In the genomic region with DNA sequence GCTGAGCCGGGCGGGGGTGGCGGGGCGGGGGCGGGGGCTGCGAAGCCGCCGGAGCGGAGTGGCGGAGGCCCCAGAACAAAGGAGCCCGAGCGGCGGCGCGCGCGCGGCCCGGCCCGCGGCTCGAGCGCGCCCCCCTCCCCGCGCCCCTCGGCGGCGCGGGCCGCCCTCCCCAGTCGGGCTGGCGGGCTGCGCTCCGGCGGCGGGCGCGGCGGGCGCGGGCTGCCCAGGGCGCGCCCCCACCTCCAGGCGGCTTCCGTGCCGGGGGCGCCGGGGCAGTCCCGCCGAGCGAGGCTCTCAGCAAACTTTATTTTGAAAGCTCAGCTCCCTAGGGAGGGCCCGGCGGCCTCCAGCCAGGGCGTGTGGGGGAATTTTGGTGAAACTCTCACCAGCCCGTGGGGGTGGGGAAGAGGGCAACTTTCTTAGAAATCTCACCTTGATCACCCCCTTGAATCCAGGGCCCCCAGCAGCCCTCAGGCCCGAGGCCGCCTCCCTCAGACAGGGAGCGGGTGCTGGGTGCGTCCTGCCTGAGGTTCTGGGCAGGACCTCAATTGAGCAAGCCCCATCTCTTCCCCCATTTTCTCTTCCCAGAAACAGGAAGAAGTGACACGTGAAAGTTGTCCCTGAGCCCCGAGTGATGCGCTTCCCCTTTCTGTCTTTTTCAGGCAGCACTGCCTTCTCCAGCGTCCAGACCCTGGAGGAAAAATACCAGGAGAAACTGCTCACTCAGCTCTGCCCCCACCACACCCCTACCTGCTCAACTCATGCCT, we compare ENCODE assay signal across 8 cellular contexts. TPM values are rescaled to one million over a fixed set of nuclear protein-coding genes. Genes with fewer than 3 reads are reported as not detected.
DNase-seq lines count a peak whose midpoint lies in the region; ATAC-seq, FAIRE-seq and TF ChIP-seq lines count a peak whose summit lies in the region.

No MANE protein-coding gene starts in this region.

- H3K27me3 ChIP-seq in CD4-positive, CD25-positive, alpha-beta regulatory T cell (ENCODE audit: control insufficient read depth, insufficient read depth, low read length) = no peaks in the 10 kb centered on the region
- H3K27me3 ChIP-seq in HUES64 (ENCODE audit: insufficient read depth, low read length) = peaks cover 40% of the 10 kb centered on the region
- H3K27me3 ChIP-seq in WERI-Rb-1 (ENCODE audit: insufficient read depth, low read depth, severe bottlenecking) = no peaks in the 10 kb centered on the region
- H3K27me3 ChIP-seq in mesenchymal stem cell (ENCODE audit: control insufficient read depth in 1 of 2, insufficient read depth in 1 of 2, low read length in 2 of 2) = peaks cover 8 to 23% of the 10 kb centered on the region in 2 experiments

- peak overlapping the region; percentile 89 to 92 (median 90) for H3K4me3 Mint-ChIP-seq in CD4-positive, CD25-positive, alpha-beta regulatory T cell

- H2BK15ac ChIP-seq in mesenchymal stem cell (ENCODE audit: low read depth, poor library complexity, severe bottlenecking) = no peak overlapping the region

- peak overlapping the region; percentile 54 to 64 for H3K18ac ChIP-seq in mesenchymal stem cell (ENCODE audit: low read depth in 1 of 2, low read length in 2 of 2)

- peaks cover 35 to 83% (median 62%) of the 10 kb centered on the region in 4 donors for H3K4me1 Mint-ChIP-seq in CD4-positive, CD25-positive, alpha-beta regulatory T cell

- peak overlapping the region; percentile 90 to 93 (median 92) for H3K27ac Mint-ChIP-seq in CD4-positive, CD25-positive, alpha-beta regulatory T cell

- H3K27me3 Mint-ChIP-seq in CD4-positive, CD25-positive, alpha-beta regulatory T cell = no peaks in the 10 kb centered on the region

- DNase-seq in CD4-positive, CD25-positive, alpha-beta regulatory T cell = peak in 2 of 3 donors; percentile 41 to 64
- DNase-seq in WERI-Rb-1 (no peak), choroid plexus epithelial cell (ENCODE audit: low read depth) (no peak), mesenchymal stem cell (no peak), HTR-8/SVneo (ENCODE audit: insufficient read length, low spot score) (no peak)
- DNase-seq in stimulated activated naive CD4-positive, alpha-beta T cell (lab: John Stamatoyannopoulos, UW) = peak in 5 of 6 experiments; percentile 55 to 65 (median 61)

- H3K9me3 Mint-ChIP-seq in CD4-positive, CD25-positive, alpha-beta regulatory T cell = peaks cover 0 to 1% (median 0%) of the 10 kb centered on the region in 7 donors

- H3K79me1 ChIP-seq in mesenchymal stem cell (replicated peaks; ENCODE audit: low read length, poor library complexity, severe bottlenecking) = peaks cover 33% of the 10 kb centered on the region

- TF ChIP-seq CTCF in WERI-Rb-1 (IDR thresholded peaks at IDR 0.05; ENCODE audit: low read depth, low read length) (no peak), choroid plexus epithelial cell (conservative IDR thresholded peaks at IDR 0.05; ENCODE audit: low read depth, low read length) (no peak)

- H4K91ac ChIP-seq in mesenchymal stem cell (ENCODE audit: low read length) = peak overlapping the region; percentile 34

- no peak for FAIRE-seq in HTR-8/SVneo (lab: Jason Lieb, UNC)

- H3K9me3 ChIP-seq in CD4-positive, CD25-positive, alpha-beta regulatory T cell (ENCODE audit: control insufficient read depth in 2 of 2, low read length in 2 of 2) = no peaks in the 10 kb centered on the region
- H3K9me3 ChIP-seq in HUES64 (ENCODE audit: insufficient read depth, low read depth, low read length) (no peaks in the 10 kb centered on the region), WERI-Rb-1 (ENCODE audit: severe bottlenecking) (no peaks in the 10 kb centered on the region), mesenchymal stem cell (ENCODE audit: control insufficient read depth, low read length) (no peaks in the 10 kb centered on the region)

- peaks cover 13% of the 10 kb centered on the region for H3K36me3 Mint-ChIP-seq in CD4-positive, CD25-positive, alpha-beta regulatory T cell

- WGBS in HUES64 = 3% methylated on average over 62 of the region's 64 CpGs
- 6% methylated on average over 36 of the region's 64 CpGs for WGBS in mesenchymal stem cell

- peak overlapping the region; percentile 52 for H3K4me2 ChIP-seq in mesenchymal stem cell (ENCODE audit: low read length, poor library complexity, severe bottlenecking)

- peak; percentile 23 to 28 for ATAC-seq in CD4-positive, CD25-positive, alpha-beta regulatory T cell (ENCODE audit: low read depth in 2 of 2)
- ATAC-seq in GM19372 (IDR thresholded peaks at IDR 0.05; ENCODE audit: low read depth, unreplicated experiment) = peak; percentile 26

- H3K4ac ChIP-seq in mesenchymal stem cell (ENCODE audit: low read depth in 1 of 2, low read length in 2 of 2) = peak overlapping the region; percentile 37 to 76

- H3K4me3 ChIP-seq in CD4-positive, CD25-positive, alpha-beta regulatory T cell (ENCODE audit: low read depth, low read length) = peak overlapping the region; percentile 76
- H3K4me3 ChIP-seq in HUES64 (ENCODE audit: low read length) (peak overlapping the region; percentile 70), WERI-Rb-1 (ENCODE audit: low read depth, low read length) (peak overlapping the region; percentile 69), choroid plexus epithelial cell (ENCODE audit: low read depth, low read length) (peak overlapping the region; percentile 55), mesenchymal stem cell (ENCODE audit: insufficient read depth in 1 of 2, low read depth in 1 of 2, low read length in 2 of 2) (peak overlapping the region; percentile 66 to 76)

- H3K14ac ChIP-seq in mesenchymal stem cell (ENCODE audit: low read length in 2 of 2) = no peak overlapping the region

- H2BK12ac ChIP-seq in mesenchymal stem cell (ENCODE audit: low read length in 2 of 2) = peak overlapping the region in 1 of 2 experiments; percentile 51

- H2AFZ ChIP-seq in mesenchymal stem cell (ENCODE audit: low read depth, low read length) = no peak overlapping the region

- H3K4me1 ChIP-seq in CD4-positive, CD25-positive, alpha-beta regulatory T cell (ENCODE audit: control insufficient read depth, insufficient read depth, low read length, poor library complexity, severe bottlenecking) = peaks cover 74% of the 10 kb centered on the region
- H3K4me1 ChIP-seq in HUES64 (ENCODE audit: insufficient read depth, low read length) (peaks cover 43% of the 10 kb centered on the region), mesenchymal stem cell (ENCODE audit: control insufficient read depth, insufficient read depth, low read depth, low read length) (peaks cover 41% of the 10 kb centered on the region)

- no peak overlapping the region for H2BK5ac ChIP-seq in mesenchymal stem cell (ENCODE audit: low read depth, low read length, poor library complexity, severe bottlenecking)

- peak overlapping the region; percentile 80 for H3K27ac ChIP-seq in CD4-positive, CD25-positive, alpha-beta regulatory T cell (ENCODE audit: insufficient read depth, low read length, poor library complexity, severe bottlenecking)
- peak overlapping the region; percentile 69 for H3K27ac ChIP-seq in HUES64 (ENCODE audit: low read depth, low read length)
- H3K27ac ChIP-seq in WERI-Rb-1 = peak overlapping the region; percentile 84
- no peak overlapping the region for H3K27ac ChIP-seq in mesenchymal stem cell (ENCODE audit: low read length, poor library complexity, severe bottlenecking)

- H2BK120ac ChIP-seq in mesenchymal stem cell (ENCODE audit: low read depth, low read length) = peak overlapping the region; percentile 85

- no peak overlapping the region for H3K23ac ChIP-seq in mesenchymal stem cell (ENCODE audit: low read length in 2 of 2)

- H3K9ac ChIP-seq in HUES64 (ENCODE audit: low read depth, low read length) = peak overlapping the region; percentile 84
- H3K9ac ChIP-seq in mesenchymal stem cell (ENCODE audit: low read length) = peak overlapping the region; percentile 75

- H3K36me3 ChIP-seq in CD4-positive, CD25-positive, alpha-beta regulatory T cell (ENCODE audit: control insufficient read depth, insufficient read depth, low read length) = no peaks in the 10 kb centered on the region
- peaks cover 19% of the 10 kb centered on the region; the same call in 1 of the 2 replicates for H3K36me3 ChIP-seq in HUES64 (ENCODE audit: insufficient read depth, low read length)
- peaks cover 44% of the 10 kb centered on the region for H3K36me3 ChIP-seq in WERI-Rb-1
- peaks cover 0 to 11% of the 10 kb centered on the region in 2 experiments for H3K36me3 ChIP-seq in mesenchymal stem cell (ENCODE audit: control insufficient read depth in 1 of 2, insufficient read depth in 2 of 2, low read depth in 1 of 2, low read length in 2 of 2)

- H4K8ac ChIP-seq in mesenchymal stem cell (ENCODE audit: low read length) = peak overlapping the region; percentile 52

- H2AK5ac ChIP-seq in mesenchymal stem cell (ENCODE audit: low read length, severe bottlenecking) = peak overlapping the region; percentile 45

RNA-seq across cellular contexts. Expression of gene TET3, which starts 0.8 kb away (rescaled TPM):
- total RNA-seq in CD4-positive, CD25-positive, alpha-beta regulatory T cell = 26.3 TPM
- under 1 TPM; 0.22 to 0.30 (median 0.26) TPM for polyA plus RNA-seq in CD4-positive, CD25-positive, alpha-beta regulatory T cell
- 7.1 TPM for polyA plus RNA-seq in HUES64 (2013, experiment 1 of 2)
- polyA plus RNA-seq in HUES64 (2013, experiment 2 of 2) = 7.7 TPM
- polyA plus RNA-seq in mesenchymal stem cell (2013, experiment 1 of 2) = 3.7 TPM
- 3.4 TPM for polyA plus RNA-seq in mesenchymal stem cell (2013, experiment 2 of 2)

RNA-seq across cellular contexts. Expression of gene DGUOK, which starts 58.8 kb away (rescaled TPM):
- total RNA-seq in CD4-positive, CD25-positive, alpha-beta regulatory T cell = 43.5 TPM
- 100 to 1,000 TPM; 182 to 226 (median 205) TPM for polyA plus RNA-seq in CD4-positive, CD25-positive, alpha-beta regulatory T cell
- 113 TPM for polyA plus RNA-seq in HUES64 (2013, experiment 1 of 2)
- 124 TPM for polyA plus RNA-seq in HUES64 (2013, experiment 2 of 2)
- 115 TPM for polyA plus RNA-seq in mesenchymal stem cell (2013, experiment 1 of 2)
- 112 TPM for polyA plus RNA-seq in mesenchymal stem cell (2013, experiment 2 of 2)

Comparison
In these comparisons a context has a peak if more than half of its experiments do, and no peak if none do; other contexts are left out.
1. DNase-seq: peak in CD4-positive, CD25-positive, alpha-beta regulatory T cell (2 of 3) and stimulated activated naive CD4-positive, alpha-beta T cell (5 of 6); none in WERI-Rb-1 (single experiment), choroid plexus epithelial cell (single experiment), mesenchymal stem cell (single experiment) and HTR-8/SVneo (single experiment).
2. Peak in every context shown above with its lines, with median percentiles within 50 percentile points of each other: H3K4me3 ChIP-seq.